In genomic region chr5:140181525-140181924, GRCh38 we compare ENCODE assay signal across 20 cellular contexts. TPM values are rescaled to one million over a fixed set of nuclear protein-coding genes. Genes with fewer than 3 reads are reported as not detected.
DNase-seq lines count a peak whose midpoint lies in the region; ATAC-seq, FAIRE-seq and TF ChIP-seq lines count a peak whose summit lies in the region.
"Had no signal": no experiment of that assay in that cellular context is flagged by ENCODE, and none has a peak within 500 bp of the region (broad histone marks: within the 10 kb centered on the region; RNA-seq: fewer than 3 reads in every experiment).

No MANE protein-coding gene starts in this region.

- H3K79me2 ChIP-seq in HepG2 (ENCODE audit: insufficient read depth, low read length) = peaks cover 50% of the 10 kb centered on the region

- H3K4me1 Mint-ChIP-seq in endothelial cell (ENCODE audit: unreplicated experiment) (peaks cover 15% of the 10 kb centered on the region), HFFc6 (ENCODE audit: low read depth) (peaks cover 27% of the 10 kb centered on the region)

- no peaks in the 10 kb centered on the region for H4K20me1 ChIP-seq in HepG2 (ENCODE audit: insufficient read depth, low read length)

- H3K4me1 ChIP-seq in HepG2 (ENCODE audit: insufficient read depth, low read length) = peaks cover 61% of the 10 kb centered on the region
- H3K4me1 ChIP-seq in right lobe of liver = peaks cover 0 to 20% (median 6%) of the 10 kb centered on the region in 4 donors
- H3K4me1 ChIP-seq in neutrophil (ENCODE audit: control insufficient read depth in 1 of 2, insufficient read depth in 1 of 2, low read depth in 1 of 2, low read length in 1 of 2) = peaks cover 77 to 78% of the 10 kb centered on the region in 2 experiments
- H3K4me1 ChIP-seq in vagina = peaks cover 31% of the 10 kb centered on the region

- POLR2A ChIA-PET in HepG2 (lab: Yijun Ruan, JAX) = interaction anchor here (0.8 to 1.0 kb wide), 2 partner anchors 58 to 68 kb away, joined by 3 read pairs; partner anchors contain the start of gene PURA

- no peak for TF ChIP-seq RAD21 in HepG2 (CRISPR knock-in tag; IDR thresholded peaks at IDR 0.05)

- H2AFZ ChIP-seq in HepG2 (ENCODE audit: low read length) = no peak overlapping the region

- H3K27me3 Mint-ChIP-seq in endothelial cell (ENCODE audit: unreplicated experiment) (no peaks in the 10 kb centered on the region), HFFc6 (ENCODE audit: insufficient read depth) (no peaks in the 10 kb centered on the region; the same call in 1 of the 2 replicates)
- H3K27me3 Mint-ChIP-seq: activated CD4-positive, alpha-beta memory T cell treated with anti-CD3 and anti-CD28 coated beads for 36 hours; activated T-cell treated with anti-CD3 and anti-CD28 coated beads, Interleukin-2, amount 50 U/mL, for 24 hours; progenitor cell of endocrine pancreas had no signal

- no peak for DNase-seq in HepG2 (ENCODE audit: low spot score)
- DNase-seq in right lobe of liver = no peak
- DNase-seq in endothelial cell (ENCODE audit: low spot score) = no peak
- no peak for DNase-seq in vagina (ENCODE audit: extremely low spot score in 2 of 2)
- DNase-seq in HFFc6 = no peak
- DNase-seq: activated CD4-positive, alpha-beta memory T cell treated with anti-CD3 and anti-CD28 coated beads for 36 hours; activated naive CD4-positive, alpha-beta T cell treated with anti-CD3 and anti-CD28 coated beads, Interleukin-2, amount 50 U/mL, for 16 hours; activated T-cell treated with anti-CD3 and anti-CD28 coated beads, Interleukin-2, amount 50 U/mL, for 24 hours; C1 segment of cervical spinal cord; cortex of kidney; foreskin melanocyte; left cardiac atrium; NCI-H187 treated with DMSO at 0.1 percent for 48 hours; SHP77; testis had no signal

- H3K27me3 ChIP-seq in HepG2 (ENCODE audit: control insufficient read depth in 1 of 2, insufficient read depth in 2 of 2, low read length in 2 of 2) (no peaks in the 10 kb centered on the region), right lobe of liver (no peaks in the 10 kb centered on the region), neutrophil (no peaks in the 10 kb centered on the region), vagina (no peaks in the 10 kb centered on the region)
- H3K27me3 ChIP-seq: testis had no signal

- intact Hi-C loops in HepG2 (cut with micrococcal nuclease; ENCODE audit: unreplicated experiment) (no loop called here), right lobe of liver (cut with DNase I) (no loop called here), vagina (cut with DNase I) (no loop called here)

- BruUV-seq in HepG2 (replicated peaks; lab: Mats Ljungman, UMichigan) = no TSS peak

- H3K9me3 ChIP-seq in HepG2 (ENCODE audit: low read length) (no peaks in the 10 kb centered on the region), right lobe of liver (no peaks in the 10 kb centered on the region), neutrophil (no peaks in the 10 kb centered on the region), vagina (no peaks in the 10 kb centered on the region)
- H3K9me3 ChIP-seq: testis had no signal

- CTCF ChIA-PET in HepG2 (lab: Yijun Ruan, JAX; ENCODE audit: low intra/inter-chr PET ratio, low total read pairs) = no interaction called here

- no peak for FAIRE-seq in HepG2 (lab: Jason Lieb, UNC)

- H3K4me2 ChIP-seq in HepG2 (ENCODE audit: low read depth, low read length) = peak overlapping the region; percentile 70

- H3K4me3 ChIP-seq in HepG2 (replicated peaks in 1 of 3; ENCODE audit: insufficient read depth in 1 of 3, low read depth in 2 of 3, low read length in 3 of 3) = peak overlapping the region in 2 of 3 experiments; percentile 31 to 45; a peak in 1 of 6 replicates
- H3K4me3 ChIP-seq in right lobe of liver = no peak overlapping the region
- H3K4me3 ChIP-seq in neutrophil (ENCODE audit: low read depth in 1 of 2, low read length in 1 of 2) = no peak overlapping the region
- H3K4me3 ChIP-seq in vagina = no peak overlapping the region
- H3K4me3 ChIP-seq: testis had no signal

- 80% methylated on average over 2 of the region's 3 CpGs for WGBS in HepG2 (ENCODE audit: low lambda C conversion rate)
- WGBS in right lobe of liver (ENCODE audit: insufficient coverage, low coverage, low lambda C conversion rate, missing lambda C conversion rate) = 70% methylated on average over 2 of the region's 3 CpGs

- H3K4me3 Mint-ChIP-seq in endothelial cell (ENCODE audit: unreplicated experiment) = no peak overlapping the region
- H3K4me3 Mint-ChIP-seq in HFFc6 = no peak overlapping the region
- H3K4me3 Mint-ChIP-seq: activated CD4-positive, alpha-beta memory T cell treated with anti-CD3 and anti-CD28 coated beads for 36 hours; activated T-cell treated with anti-CD3 and anti-CD28 coated beads, Interleukin-2, amount 50 U/mL, for 24 hours; T-helper 1 cell treated with Interleukin-12 subunit alpha and Interleukin-12 subunit beta and Interleukin-4 antibody, amounts not matched to agents 30 μg/mL and 1 μg/mL, for 36 hours had no signal

- TF ChIP-seq EP300 in HepG2 (IDR thresholded peaks at IDR 0.05; ENCODE audit: low read depth in 2 of 2, low read length in 2 of 2) = no peak
- no peak for TF ChIP-seq EP300 in HepG2 (CRISPR knock-in tag; IDR thresholded peaks at IDR 0.05; ENCODE audit: borderline replicate concordance)

- peak overlapping the region; percentile 51 for H3K9ac ChIP-seq in HepG2 (ENCODE audit: insufficient read depth, low read depth, low read length)

- ATAC-seq in HepG2 = peak; percentile 68
- no peak for ATAC-seq in right lobe of liver
- no peak for ATAC-seq in HG02852 (IDR thresholded peaks at IDR 0.05; ENCODE audit: unreplicated experiment)
- ATAC-seq in HG03432 (IDR thresholded peaks at IDR 0.05; ENCODE audit: unreplicated experiment) = no peak

- H3K36me3 ChIP-seq in HepG2 (replicated peaks in 1 of 2; ENCODE audit: control insufficient read depth in 1 of 2, insufficient read depth in 2 of 2, low read length in 2 of 2) = no peaks in the 10 kb centered on the region
- no peaks in the 10 kb centered on the region for H3K36me3 ChIP-seq in right lobe of liver
- H3K36me3 ChIP-seq in neutrophil = no peaks in the 10 kb centered on the region
- no peaks in the 10 kb centered on the region for H3K36me3 ChIP-seq in vagina

- in situ Hi-C loops in HepG2 (cut with HindIII; ENCODE audit: extremely low pct_ligation_motif_present, low pct_unique_long_range_greater_than_20kb) = no loop called here

- H3K27ac Mint-ChIP-seq in endothelial cell (ENCODE audit: unreplicated experiment) (peak overlapping the region; percentile 24), HFFc6 (no peak overlapping the region)
- H3K27ac Mint-ChIP-seq: activated CD4-positive, alpha-beta memory T cell treated with anti-CD3 and anti-CD28 coated beads for 36 hours; activated T-cell treated with anti-CD3 and anti-CD28 coated beads, Interleukin-2, amount 50 U/mL, for 24 hours had no signal

- H3K36me3 Mint-ChIP-seq in endothelial cell (ENCODE audit: low read depth, unreplicated experiment) = no peaks in the 10 kb centered on the region
- H3K36me3 Mint-ChIP-seq in HFFc6 (ENCODE audit: low read depth) = no peaks in the 10 kb centered on the region
- H3K36me3 Mint-ChIP-seq: activated CD4-positive, alpha-beta memory T cell treated with anti-CD3 and anti-CD28 coated beads for 36 hours had no signal

- peak overlapping the region; percentile 79 for H3K27ac ChIP-seq in HepG2 (ENCODE audit: extremely low read length, insufficient read depth, low read length)
- H3K27ac ChIP-seq in right lobe of liver = peak overlapping the region in 1 of 3 donors; percentile 64
- peak overlapping the region; percentile 35 for H3K27ac ChIP-seq in neutrophil
- peak overlapping the region; percentile 37 for H3K27ac ChIP-seq in vagina

- TF ChIP-seq CTCF in HepG2 (CRISPR knock-in tag; IDR thresholded peaks at IDR 0.05) = no peak
- no peak for TF ChIP-seq CTCF in right lobe of liver (IDR thresholded peaks at IDR 0.05)
- no peak for TF ChIP-seq CTCF in endothelial cell (IDR thresholded peaks at IDR 0.05; ENCODE audit: unreplicated experiment)
- TF ChIP-seq CTCF in neutrophil (IDR thresholded peaks at IDR 0.05) = no peak
- no peak for TF ChIP-seq CTCF in vagina (IDR thresholded peaks at IDR 0.05)
- no peak for TF ChIP-seq CTCF in HFFc6 (IDR thresholded peaks at IDR 0.05)

- no peak for TF ChIP-seq POLR2A in HepG2 (IDR thresholded peaks at IDR 0.05; ENCODE audit: insufficient read depth in 1 of 2, low read depth in 2 of 2, low read length in 2 of 2)
- no peak for TF ChIP-seq POLR2A in right lobe of liver (IDR thresholded peaks at IDR 0.05)
- TF ChIP-seq POLR2A in vagina (IDR thresholded peaks at IDR 0.05) = no peak

- no peaks in the 10 kb centered on the region for H3K9me3 Mint-ChIP-seq in endothelial cell (ENCODE audit: unreplicated experiment)
- no peaks in the 10 kb centered on the region for H3K9me3 Mint-ChIP-seq in HFFc6
- H3K9me3 Mint-ChIP-seq: activated CD4-positive, alpha-beta memory T cell treated with anti-CD3 and anti-CD28 coated beads for 36 hours; activated T-cell treated with anti-CD3 and anti-CD28 coated beads, Interleukin-2, amount 50 U/mL, for 24 hours; T-helper 1 cell treated with Interleukin-12 subunit alpha and Interleukin-12 subunit beta and Interleukin-4 antibody, amounts not matched to agents 30 μg/mL and 1 μg/mL, for 36 hours had no signal

RNA-seq across cellular contexts. Expression of gene CYSTM1, which starts 6.5 kb away (rescaled TPM):
- 40.0 and 52.7 TPM in 2 replicates for total RNA-seq in HepG2 (2016; rRNA removed; fragmentation: Illumina TruSeq; extraction: Trizol)
- 16.3 and 21.9 TPM in 2 replicates for total RNA-seq in HepG2 (2016; cell fraction: cytosol; rRNA removed; fragmentation: Illumina TruSeq; extraction: Trizol; ENCODE audit: low read depth)
- 37.6 and 58.4 TPM in 2 replicates for total RNA-seq in HepG2 (2016; cell fraction: insoluble cytoplasmic fraction; rRNA removed; fragmentation: Illumina TruSeq; extraction: Trizol)
- 15.0 and 21.9 TPM in 2 replicates for total RNA-seq in HepG2 (2016; cell fraction: membrane; rRNA removed; fragmentation: Illumina TruSeq; extraction: Trizol)
- total RNA-seq in HepG2 (2016; cell fraction: nucleus; rRNA removed; fragmentation: Illumina TruSeq; extraction: Trizol) = 17.2 and 20.7 TPM in 2 replicates
- 73.4 and 85.0 TPM in 2 replicates for polyA plus RNA-seq in HepG2 (2011; rRNA removed)
- 80.7 and 95.8 TPM in 2 replicates for polyA plus RNA-seq in HepG2 (2011; cell fraction: cytosol; rRNA removed)
- 17.5 and 23.1 TPM in 2 replicates for polyA plus RNA-seq in HepG2 (2011; cell fraction: nucleus; rRNA removed)
- polyA plus RNA-seq in HepG2 (2012) = 32.8 and 35.3 TPM in 2 replicates
- 23.1 and 29.4 TPM in 2 replicates for polyA plus RNA-seq in HepG2 (2016; cell fraction: cytosol; fragmentation: Illumina TruSeq; extraction: Trizol; ENCODE audit: low read depth)
- 83.1 and 90.8 TPM in 2 replicates for polyA plus RNA-seq in HepG2 (2016; cell fraction: insoluble cytoplasmic fraction; fragmentation: Illumina TruSeq; extraction: Trizol; ENCODE audit: low read depth)
- polyA plus RNA-seq in HepG2 (2016; cell fraction: membrane; fragmentation: Illumina TruSeq; extraction: Trizol; ENCODE audit: low read depth) = 20.1 and 22.6 TPM in 2 replicates
- 32.0 and 35.2 TPM in 2 replicates for polyA plus RNA-seq in HepG2 (2016; cell fraction: nucleus; fragmentation: Illumina TruSeq; extraction: Trizol; ENCODE audit: insufficient read depth, low read depth)
- polyA minus RNA-seq in HepG2 (2011; rRNA and poly(A)+ RNA removed; ENCODE audit: low replicate concordance) = 67.0 and 122 TPM in 2 replicates
- 18.4 and 25.9 TPM in 2 replicates for polyA minus RNA-seq in HepG2 (2011; cell fraction: cytosol; rRNA and poly(A)+ RNA removed)
- polyA minus RNA-seq in HepG2 (2011; cell fraction: nucleus; rRNA and poly(A)+ RNA removed) = 12.2 and 14.5 TPM in 2 replicates
- 10 to 100 TPM; 15.5 to 78.0 (median 29.8) TPM for total RNA-seq in right lobe of liver
- 21.7 TPM for total RNA-seq in endothelial cell (ENCODE audit: unreplicated experiment)
- 51.6 TPM for total RNA-seq in vagina
- 10 to 100 TPM; 11.6 to 16.7 (median 12.5) TPM for total RNA-seq in HFFc6 (2021; fragmentation: NEBNext Ultra II Directional; extraction: Animal tissue kit (Norgen Biotek cat#: 25700))

RNA-seq across cellular contexts. Expression of gene IGIP, which starts 55.8 kb away (rescaled TPM):
- 2.1 and 2.4 TPM in 2 replicates for total RNA-seq in HepG2 (2016; rRNA removed; fragmentation: Illumina TruSeq; extraction: Trizol)
- total RNA-seq in HepG2 (2016; cell fraction: cytosol; rRNA removed; fragmentation: Illumina TruSeq; extraction: Trizol; ENCODE audit: low read depth) = 0.09 and 0.10 TPM in 2 replicates
- 1.8 and 2.2 TPM in 2 replicates for total RNA-seq in HepG2 (2016; cell fraction: insoluble cytoplasmic fraction; rRNA removed; fragmentation: Illumina TruSeq; extraction: Trizol)
- 0.34 and 0.59 TPM in 2 replicates for total RNA-seq in HepG2 (2016; cell fraction: membrane; rRNA removed; fragmentation: Illumina TruSeq; extraction: Trizol)
- 8.3 and 8.9 TPM in 2 replicates for total RNA-seq in HepG2 (2016; cell fraction: nucleus; rRNA removed; fragmentation: Illumina TruSeq; extraction: Trizol)
- polyA plus RNA-seq in HepG2 (2011; rRNA removed) = 1.4 and 1.7 TPM in 2 replicates
- 0.51 and 0.97 TPM in 2 replicates for polyA plus RNA-seq in HepG2 (2011; cell fraction: cytosol; rRNA removed)
- polyA plus RNA-seq in HepG2 (2011; cell fraction: nucleus; rRNA removed) = 3.2 and 4.1 TPM in 2 replicates
- 3.6 TPM in 2 replicates for polyA plus RNA-seq in HepG2 (2012)
- 0.14 TPM in 1 of 2 replicates, not detected in the other for polyA plus RNA-seq in HepG2 (2016; cell fraction: cytosol; fragmentation: Illumina TruSeq; extraction: Trizol; ENCODE audit: low read depth)
- polyA plus RNA-seq in HepG2 (2016; cell fraction: insoluble cytoplasmic fraction; fragmentation: Illumina TruSeq; extraction: Trizol; ENCODE audit: low read depth) = 1.4 and 1.5 TPM in 2 replicates
- 0.10 and 0.17 TPM in 2 replicates for polyA plus RNA-seq in HepG2 (2016; cell fraction: membrane; fragmentation: Illumina TruSeq; extraction: Trizol; ENCODE audit: low read depth)
- 4.7 and 5.2 TPM in 2 replicates for polyA plus RNA-seq in HepG2 (2016; cell fraction: nucleus; fragmentation: Illumina TruSeq; extraction: Trizol; ENCODE audit: insufficient read depth, low read depth)
- polyA minus RNA-seq in HepG2 (2011; rRNA and poly(A)+ RNA removed; ENCODE audit: low replicate concordance) = 1.4 and 1.8 TPM in 2 replicates
- polyA minus RNA-seq in HepG2 (2011; cell fraction: cytosol; rRNA and poly(A)+ RNA removed) = 1.4 and 1.7 TPM in 2 replicates
- polyA minus RNA-seq in HepG2 (2011; cell fraction: nucleus; rRNA and poly(A)+ RNA removed) = 11.8 and 12.3 TPM in 2 replicates
- 1 to 10 TPM; 4.4 to 7.1 (median 6.5) TPM for total RNA-seq in right lobe of liver
- 1.3 TPM for total RNA-seq in endothelial cell (ENCODE audit: unreplicated experiment)
- 16.7 TPM for total RNA-seq in vagina
- total RNA-seq in HFFc6 (2021; fragmentation: NEBNext Ultra II Directional; extraction: Animal tissue kit (Norgen Biotek cat#: 25700)) = 1 to 10 TPM; 3.4 to 8.4 (median 4.1) TPM

Comparison
In these comparisons a context has a peak if more than half of its experiments do, and no peak if none do; other contexts are left out.
1. H3K4me3 ChIP-seq: peak in HepG2 (2 of 3); none in right lobe of liver (0 of 3), neutrophil (0 of 2) and vagina (0 of 2).